ENCODE assay signal across 3 cellular contexts in the genomic region with DNA sequence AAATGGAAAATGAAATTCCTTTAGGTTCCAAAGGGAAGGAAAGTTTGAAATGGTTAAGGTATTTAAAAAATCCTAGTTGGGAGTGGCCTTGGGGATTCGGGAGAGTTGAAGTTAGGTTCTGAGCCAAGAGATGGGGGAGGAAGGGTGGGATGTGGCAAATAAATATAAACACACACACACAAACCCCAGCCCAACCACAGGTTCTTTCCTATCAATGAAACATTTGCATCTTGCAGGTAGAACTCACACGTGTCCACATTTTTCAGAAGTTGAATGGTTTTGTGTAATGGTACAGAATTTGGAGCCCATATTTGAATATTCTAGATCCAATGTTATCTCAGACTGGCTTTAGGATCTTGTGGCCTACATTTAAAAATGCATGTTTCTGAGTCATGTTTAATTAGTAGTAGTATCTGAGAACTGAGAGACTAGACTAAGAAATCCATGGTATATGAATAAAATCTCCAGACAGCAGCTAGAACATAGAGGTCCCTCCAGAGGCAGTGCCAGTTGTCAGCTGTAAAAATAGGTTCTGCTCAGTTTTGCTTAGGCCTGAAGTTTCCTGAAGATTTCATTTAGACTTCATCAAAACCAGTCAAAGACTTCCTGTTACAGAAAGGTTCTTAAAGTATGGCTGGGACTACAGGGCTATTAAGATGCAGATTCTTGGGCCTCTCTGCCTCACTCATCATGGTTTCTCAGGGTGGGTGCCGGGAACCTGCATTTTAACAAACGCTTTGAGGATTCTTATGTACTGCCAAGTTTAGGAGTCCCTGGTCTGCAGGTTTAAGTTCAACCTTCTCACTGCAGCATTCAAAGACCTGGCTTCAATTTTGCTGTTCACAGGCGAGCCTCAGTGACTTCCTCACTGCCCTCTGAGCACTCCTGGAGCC.
TF ChIP-seq lines count a peak whose summit lies in the region.

No MANE protein-coding gene starts in this region.

TF ChIP-seq in A549, 52 proteins besides CTCF, POLR2A, EP300 and RAD21 (continued from another document):
- no peak for TF ChIP-seq MYC (IDR thresholded peaks at IDR 0.05; ENCODE audit: borderline replicate concordance, low read length)
- no peak for TF ChIP-seq ZSCAN20 (CRISPR knock-in tag; IDR thresholded peaks at IDR 0.05)
- no peak for TF ChIP-seq PHF8 (IDR thresholded peaks at IDR 0.05; ENCODE audit: borderline replicate concordance, low read depth)
- no peak for TF ChIP-seq CBX2 (IDR thresholded peaks at IDR 0.05; ENCODE audit: borderline replicate concordance, low read depth)
- no peak for TF ChIP-seq NPAS2 (CRISPR knock-in tag; IDR thresholded peaks at IDR 0.05; ENCODE audit: borderline replicate concordance)
TF ChIP-seq in A549: peak in this region for 0.

TF ChIP-seq in GM12891, 5 proteins besides CTCF, POLR2A, EP300 and RAD21 (continued from another document):
- TF ChIP-seq PAX5 (IDR thresholded peaks at IDR 0.05; ENCODE audit: insufficient read depth, low read length, severe bottlenecking) (no peak), POLR2AphosphoS5 (IDR thresholded peaks at IDR 0.05; ENCODE audit: low read depth, low read length) (no peak), POU2F2 (IDR thresholded peaks at IDR 0.05; ENCODE audit: low read depth, low read length) (no peak)
TF ChIP-seq in GM12891: peak in this region for 0.

TF ChIP-seq in endothelial cell of umbilical vein, 7 proteins besides CTCF, POLR2A, EP300 and RAD21 (continued from another document):
- TF ChIP-seq, protein P1, sequence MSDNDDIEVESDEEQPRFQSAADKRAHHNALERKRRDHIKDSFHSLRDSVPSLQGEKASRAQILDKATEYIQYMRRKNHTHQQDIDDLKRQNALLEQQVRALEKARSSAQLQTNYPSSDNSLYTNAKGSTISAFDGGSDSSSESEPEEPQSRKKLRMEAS (IDR thresholded peaks at IDR 0.05; ENCODE audit: insufficient read depth, insufficient read length) = no peak
- TF ChIP-seq JUN (IDR thresholded peaks at IDR 0.05; ENCODE audit: borderline replicate concordance, insufficient read depth, insufficient read length, low read depth) (no peak), GATA2 (IDR thresholded peaks at IDR 0.05; ENCODE audit: insufficient read depth, insufficient read length, low read depth, low read length) (no peak), EZH2 (IDR thresholded peaks at IDR 0.05; ENCODE audit: borderline replicate concordance, low read depth, low read length, severe bottlenecking) (no peak), POLR2AphosphoS5 (IDR thresholded peaks at IDR 0.05; ENCODE audit: insufficient read depth, low read depth, low read length) (no peak)
